In genomic region chr17:72394531-72394930, GRCh38 we compare ENCODE assay signal across 23 cellular contexts.
DNase-seq lines count a peak whose midpoint lies in the region; ATAC-seq and TF ChIP-seq lines count a peak whose summit lies in the region.
"Had no signal": no experiment of that assay in that cellular context is flagged by ENCODE, and none has a peak within 500 bp of the region (broad histone marks: within the 10 kb centered on the region; RNA-seq: fewer than 3 reads in every experiment).

No MANE protein-coding gene starts in this region.

- H3K27ac ChIP-seq in AG04450 (ENCODE audit: low read depth, low read length) (peak overlapping the region; percentile 75), HCT116 (ENCODE audit: low read depth, low read length) (peak overlapping the region; percentile 22), SJSA1 (peak overlapping the region; percentile 84), neural progenitor cell (no peak overlapping the region)
- H3K27ac ChIP-seq: esophagus squamous epithelium had no signal

- CTCF ChIA-PET in AG04450 (lab: Charles Lee) (no interaction called here), HCT116 (lab: Charles Lee) (no interaction called here)

- H3K79me2 ChIP-seq in HCT116 (ENCODE audit: insufficient read depth, low read length) = no peaks in the 10 kb centered on the region
- H3K79me2 ChIP-seq in neural progenitor cell (ENCODE audit: low read depth) = no peaks in the 10 kb centered on the region

- peaks cover 61 to 95% of the 10 kb centered on the region in 2 experiments for H3K4me1 ChIP-seq in HCT116 (ENCODE audit: control insufficient read depth in 1 of 2, insufficient read depth in 2 of 2, low read length in 2 of 2)
- H3K4me1 ChIP-seq in SJSA1 (replicated peaks) = peaks cover 87% of the 10 kb centered on the region
- H3K4me1 ChIP-seq in neural progenitor cell = peaks cover 3% of the 10 kb centered on the region
- H3K4me1 ChIP-seq: esophagus squamous epithelium had no signal

- H3K4me3 ChIP-seq in AG04450 (ENCODE audit: low read depth, low read length) (no peak overlapping the region), HCT116 (replicated peaks in 1 of 2; ENCODE audit: low read depth in 1 of 2, low read length in 2 of 2) (no peak overlapping the region), SJSA1 (no peak overlapping the region), neural progenitor cell (no peak overlapping the region)
- H3K4me3 ChIP-seq: esophagus squamous epithelium had no signal

- peak overlapping the region; percentile 45 for H3K9ac ChIP-seq in HCT116 (ENCODE audit: low read length)
- no peak overlapping the region for H3K9ac ChIP-seq in neural progenitor cell

- H3K4me2 ChIP-seq in HCT116 (ENCODE audit: low read length) (peak overlapping the region; percentile 61), neural progenitor cell (no peak overlapping the region)

- H3K36me3 ChIP-seq in HCT116 (ENCODE audit: control insufficient read depth in 1 of 2, insufficient read depth in 2 of 2, low read length in 2 of 2) = no peaks in the 10 kb centered on the region
- no peaks in the 10 kb centered on the region for H3K36me3 ChIP-seq in SJSA1
- no peaks in the 10 kb centered on the region for H3K36me3 ChIP-seq in neural progenitor cell
- H3K36me3 ChIP-seq: esophagus squamous epithelium had no signal

- DNase-seq in AG04450 (ENCODE audit: low read depth, low spot score) = no peak
- DNase-seq in HCT116 (ENCODE audit: low read depth, low spot score) = no peak
- peak in 1 of 2 experiments; percentile 81 for DNase-seq in SJSA1 (ENCODE audit: low read depth in 1 of 2, low spot score in 2 of 2)
- no peak for DNase-seq in neural progenitor cell (ENCODE audit: low spot score)
- no peak for DNase-seq in NOMO-1 treated with DMSO at 0.1 percent for 48 hours (lab: John Stamatoyannopoulos, UW; ENCODE audit: unreplicated experiment)
- DNase-seq in superior temporal gyrus (ENCODE audit: extremely low spot score) = no peak
- no peak for DNase-seq in SHP77 treated with DMSO at 0.1 percent for 48 hours (lab: John Stamatoyannopoulos, UW)
- DNase-seq in kidney glomerular epithelial cell (lab: John Stamatoyannopoulos, UW) = no peak
- DNase-seq: ACHN; activated CD4-positive, alpha-beta T cell treated with anti-CD3 and anti-CD28 coated beads for 36 hours; activated gamma-delta T cell treated with Interleukin-2 at 50 U/mL for 16 hours; EL; endodermal cell; esophagus squamous epithelium; GOT3; NCI-H1092; NCI-H1694 treated with DMSO at 0.1 percent for 48 hours; RPMI8226; stimulated activated naive CD8-positive, alpha-beta T cell treated with anti-CD3 and anti-CD28 coated beads, Interleukin-15, Interleukin-2, amounts not matched to agents 100 U/mL and 50 U/mL, for 24 hours; T-helper 2 cell had no signal

- no peaks in the 10 kb centered on the region for H4K20me1 ChIP-seq in HCT116 (ENCODE audit: insufficient read depth)
- H4K20me1 ChIP-seq in neural progenitor cell (ENCODE audit: low read depth) = no peaks in the 10 kb centered on the region

- no peak for TF ChIP-seq RAD21 in HCT116 (IDR thresholded peaks at IDR 0.05; ENCODE audit: low read depth)

- peaks cover 35% of the 10 kb centered on the region for H3K4me1 Mint-ChIP-seq in neural progenitor cell
- H3K4me1 Mint-ChIP-seq: activated CD4-positive, alpha-beta T cell treated with anti-CD3 and anti-CD28 coated beads for 36 hours; CD14-positive monocyte; central memory CD8-positive, alpha-beta T cell had no signal

- POLR2A ChIA-PET in AG04450 (lab: Yijun Ruan, JAX) = interaction anchor here (0.6 kb wide), 1 partner anchor 218 kb away, joined by 3 read pairs; no protein-coding TSS in a partner anchor
- POLR2A ChIA-PET in HCT116 (lab: Charles Lee) = interaction anchor here (1.1 to 3.9 kb wide), 4 partner anchors 11 to 274 kb away, joined by 3 to 20 read pairs (median 11); partner anchors contain the start of gene SOX9

- no peaks in the 10 kb centered on the region for H3K36me3 Mint-ChIP-seq in neural progenitor cell
- H3K36me3 Mint-ChIP-seq: CD14-positive monocyte had no signal

- H2AFZ ChIP-seq in HCT116 (ENCODE audit: low read depth, low read length, poor library complexity, severe bottlenecking) (no peak overlapping the region), neural progenitor cell (replicated peaks) (no peak overlapping the region)

- ATAC-seq in HCT116 = no peak
- ATAC-seq: activated CD4-positive, alpha-beta T cell treated with anti-CD3 and anti-CD28 coated beads for 36 hours; stimulated activated naive CD8-positive, alpha-beta T cell treated with anti-CD3 and anti-CD28 coated beads, Interleukin-15, Interleukin-2, amounts not matched to agents 100 U/mL and 50 U/mL, for 24 hours had no signal

- no peaks in the 10 kb centered on the region for H3K9me2 ChIP-seq in HCT116 (ENCODE audit: insufficient read depth)

- H3K27ac Mint-ChIP-seq in neural progenitor cell = peak overlapping the region; percentile 80
- H3K27ac Mint-ChIP-seq: activated CD4-positive, alpha-beta T cell treated with anti-CD3 and anti-CD28 coated beads for 36 hours; CD14-positive monocyte; dendritic cell treated with granulocyte-macrophage colony-stimulating factor and Interleukin-4, amounts not matched to agents 40 ng/mL and 50 ng/mL, for 4 days; endodermal cell had no signal

- H3K9me3 ChIP-seq in AG04450 (ENCODE audit: control insufficient read depth, insufficient read depth, low read length) (no peaks in the 10 kb centered on the region), HCT116 (ENCODE audit: control insufficient read depth in 1 of 2, insufficient read depth in 1 of 2, low read depth in 1 of 2, low read length in 2 of 2) (no peaks in the 10 kb centered on the region), SJSA1 (replicated peaks) (no peaks in the 10 kb centered on the region), neural progenitor cell (ENCODE audit: low read depth) (no peaks in the 10 kb centered on the region)
- H3K9me3 ChIP-seq: esophagus squamous epithelium had no signal

- no TSS peak for BruUV-seq in HCT116 (replicated peaks; lab: Mats Ljungman, UMichigan)

- peaks cover 3% of the 10 kb centered on the region for H3K9me3 Mint-ChIP-seq in neural progenitor cell
- H3K9me3 Mint-ChIP-seq: central memory CD8-positive, alpha-beta T cell; dendritic cell treated with granulocyte-macrophage colony-stimulating factor and Interleukin-4, amounts not matched to agents 40 ng/mL and 50 ng/mL, for 4 days; endodermal cell had no signal

- no peak overlapping the region for H3K4me3 Mint-ChIP-seq in neural progenitor cell
- H3K4me3 Mint-ChIP-seq: activated CD4-positive, alpha-beta T cell treated with anti-CD3 and anti-CD28 coated beads for 36 hours; CD14-positive monocyte; central memory CD8-positive, alpha-beta T cell; dendritic cell treated with granulocyte-macrophage colony-stimulating factor and Interleukin-4, amounts not matched to agents 40 ng/mL and 50 ng/mL, for 4 days; endodermal cell had no signal

- intact Hi-C loops in HCT116 (cut with micrococcal nuclease) = no loop called here

- H3K27me3 Mint-ChIP-seq in neural progenitor cell (ENCODE audit: insufficient read depth, low read depth) = peaks cover 14% of the 10 kb centered on the region
- H3K27me3 Mint-ChIP-seq: activated CD4-positive, alpha-beta T cell treated with anti-CD3 and anti-CD28 coated beads for 36 hours; central memory CD8-positive, alpha-beta T cell; dendritic cell treated with granulocyte-macrophage colony-stimulating factor and Interleukin-4, amounts not matched to agents 40 ng/mL and 50 ng/mL, for 4 days had no signal

- H3F3A ChIP-seq in neural progenitor cell (ENCODE audit: low read depth) = no peaks in the 10 kb centered on the region

- H3K27me3 ChIP-seq in AG04450 (ENCODE audit: control insufficient read depth, insufficient read depth, low read length) = no peaks in the 10 kb centered on the region
- H3K27me3 ChIP-seq in HCT116 (ENCODE audit: insufficient read depth, low read length) = no peaks in the 10 kb centered on the region
- H3K27me3 ChIP-seq in SJSA1 (replicated peaks) = no peaks in the 10 kb centered on the region
- H3K27me3 ChIP-seq in neural progenitor cell = no peaks in the 10 kb centered on the region
- H3K27me3 ChIP-seq: esophagus squamous epithelium had no signal

- RAD21 ChIA-PET in HCT116 (lab: Charles Lee; ENCODE audit: low non-redundant PET in 1 of 2, low total read pairs in 2 of 2, uncharacterized antibody in 2 of 2, unreplicated experiment in 2 of 2) = no interaction called here

- TF ChIP-seq CTCF in AG04450 (IDR thresholded peaks at IDR 0.05; ENCODE audit: low read depth, low read length) (no peak), HCT116 (IDR thresholded peaks at IDR 0.05 in 2 of 3, conservative IDR thresholded peaks at IDR 0.05 in 1 of 3; ENCODE audit: borderline replicate concordance in 1 of 3, insufficient read depth in 1 of 3, low read depth in 2 of 3, low read length in 2 of 3) (no peak), neural progenitor cell (IDR thresholded peaks at IDR 0.05) (no peak)

- TF ChIP-seq POLR2A in HCT116 (IDR thresholded peaks at IDR 0.05; ENCODE audit: borderline replicate concordance, extremely low read depth, insufficient read depth, insufficient read length) = no peak

TF ChIP-seq in HCT116, 20 proteins besides CTCF, POLR2A, EP300 and RAD21 (continues in another document):
- TF ChIP-seq JUND (IDR thresholded peaks at IDR 0.05) (no peak), SP1 (IDR thresholded peaks at IDR 0.05; ENCODE audit: low read depth) (no peak), CBX3 (IDR thresholded peaks at IDR 0.05; ENCODE audit: low read depth) (no peak), ZNF274 (IDR thresholded peaks at IDR 0.05; ENCODE audit: low read depth, low read length) (no peak), TCF7L2 (IDR thresholded peaks at IDR 0.05; ENCODE audit: borderline replicate concordance, extremely low read depth, insufficient read depth, insufficient read length) (no peak), YY1 (IDR thresholded peaks at IDR 0.05; ENCODE audit: extremely low read depth, insufficient replicate concordance, low read depth, low read length) (no peak), CEBPB (IDR thresholded peaks at IDR 0.05; ENCODE audit: low read depth) (no peak), SRF (IDR thresholded peaks at IDR 0.05; ENCODE audit: low read depth) (no peak)
- TF ChIP-seq, protein P1, sequence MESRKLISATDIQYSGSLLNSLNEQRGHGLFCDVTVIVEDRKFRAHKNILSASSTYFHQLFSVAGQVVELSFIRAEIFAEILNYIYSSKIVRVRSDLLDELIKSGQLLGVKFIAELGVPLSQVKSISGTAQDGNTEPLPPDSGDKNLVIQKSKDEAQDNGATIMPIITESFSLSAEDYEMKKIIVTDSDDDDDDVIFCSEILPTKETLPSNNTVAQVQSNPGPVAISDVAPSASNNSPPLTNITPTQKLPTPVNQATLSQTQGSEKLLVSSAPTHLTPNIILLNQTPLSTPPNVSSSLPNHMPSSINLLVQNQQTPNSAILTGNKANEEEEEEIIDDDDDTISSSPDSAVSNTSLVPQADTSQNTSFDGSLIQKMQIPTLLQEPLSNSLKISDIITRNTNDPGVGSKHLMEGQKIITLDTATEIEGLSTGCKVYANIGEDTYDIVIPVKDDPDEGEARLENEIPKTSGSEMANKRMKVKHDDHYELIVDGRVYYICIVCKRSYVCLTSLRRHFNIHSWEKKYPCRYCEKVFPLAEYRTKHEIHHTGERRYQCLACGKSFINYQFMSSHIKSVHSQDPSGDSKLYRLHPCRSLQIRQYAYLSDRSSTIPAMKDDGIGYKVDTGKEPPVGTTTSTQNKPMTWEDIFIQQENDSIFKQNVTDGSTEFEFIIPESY (IDR thresholded peaks at IDR 0.05; ENCODE audit: extremely low read depth, insufficient replicate concordance, low read length) = no peak
